Comparison of ENCODE assay signal across 14 cellular contexts in the genomic region with DNA sequence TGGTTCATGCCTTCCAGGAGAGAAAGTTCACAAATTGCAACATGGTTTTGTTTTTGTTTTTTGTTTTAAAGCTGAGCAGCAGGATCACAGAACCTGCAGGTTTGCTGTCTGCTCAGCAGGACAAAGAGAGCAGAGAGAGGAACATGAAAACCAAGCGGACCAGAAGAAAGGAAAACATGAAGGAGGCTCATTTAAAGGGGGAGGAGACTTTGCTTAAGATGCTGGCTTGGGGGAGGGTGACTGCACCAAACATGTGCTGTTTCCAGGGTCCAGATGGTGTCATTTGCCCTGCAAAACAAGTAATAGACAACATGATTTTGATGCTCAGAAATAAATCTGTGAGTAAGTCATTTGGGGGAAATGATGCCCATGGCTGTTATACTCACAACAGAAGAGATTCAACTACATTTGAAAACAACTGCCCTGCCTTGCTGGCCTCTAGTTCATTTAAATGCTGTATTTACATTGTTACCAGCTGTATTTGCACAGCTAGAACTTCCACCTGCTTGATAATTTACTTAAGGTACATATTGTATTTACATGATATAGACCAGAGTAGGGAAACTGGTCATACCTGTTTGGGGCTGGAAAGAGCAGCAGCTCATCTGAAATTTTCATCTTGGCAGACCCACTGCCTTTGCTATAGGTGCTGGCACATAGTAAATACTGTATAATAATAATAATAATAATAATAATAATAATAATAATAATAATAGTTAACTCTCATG. TPM values are rescaled to one million over a fixed set of nuclear protein-coding genes. Genes with fewer than 3 reads are reported as not detected.
A peak's percentile ranks its signal among the peaks of the same experiment; 100 is the strongest.
DNase-seq lines count a peak whose midpoint lies in the region; ATAC-seq and TF ChIP-seq lines count a peak whose summit lies in the region.
"Had no signal": no experiment of that assay in that cellular context is flagged by ENCODE, and none has a peak within 500 bp of the region (broad histone marks: within the 10 kb centered on the region; RNA-seq: fewer than 3 reads in every experiment).

No MANE protein-coding gene starts in this region.

- H2AFZ ChIP-seq in hepatocyte = peak overlapping the region; percentile 22

- H3K9me2 ChIP-seq in hepatocyte (replicated peaks; ENCODE audit: insufficient read depth) = no peaks in the 10 kb centered on the region

- no peaks in the 10 kb centered on the region for H3K79me2 ChIP-seq in hepatocyte

- peak; percentile 90 for DNase-seq in COR-L47 (lab: John Stamatoyannopoulos, UW)
- DNase-seq in NCI-H1417 treated with DMSO at 0.1 percent for 48 hours (lab: John Stamatoyannopoulos, UW) = peak; percentile 98
- peak; percentile 100 for DNase-seq in NCI-H526 treated with DMSO at 0.1 percent for 48 hours (lab: John Stamatoyannopoulos, UW)
- DNase-seq in hepatocyte (ENCODE audit: low spot score) = peak; percentile 61
- DNase-seq in adrenal gland = no peak
- DNase-seq in midbrain (lab: John Stamatoyannopoulos, UW) = no peak
- DNase-seq in RPMI8226 = no peak
- DNase-seq: activated CD4-positive, alpha-beta T cell treated with anti-CD3 and anti-CD28 coated beads, Interleukin-2, amount 10 ng/mL, durations not matched to agents 7 days and 5 days; activated naive CD4-positive, alpha-beta T cell treated with anti-CD3 and anti-CD28 coated beads, Interleukin-2, amount 10 ng/mL, durations not matched to agents 7 days and 5 days; cortex of kidney had no signal

- H3K4me1 ChIP-seq in hepatocyte (ENCODE audit: insufficient read depth) = peaks cover 20% of the 10 kb centered on the region
- no peaks in the 10 kb centered on the region for H3K4me1 ChIP-seq in adrenal gland (replicated peaks in 1 of 2)
- H3K4me1 ChIP-seq: right atrium auricular region, vagina had no signal

- H3K4me2 ChIP-seq in hepatocyte = peak overlapping the region; percentile 66

- no peak for ATAC-seq in GM21737 (IDR thresholded peaks at IDR 0.05; ENCODE audit: unreplicated experiment)
- ATAC-seq: K562 had no signal

- no peaks in the 10 kb centered on the region for H3K36me3 ChIP-seq in hepatocyte (replicated peaks; ENCODE audit: insufficient read depth, low read depth)
- H3K36me3 ChIP-seq in adrenal gland (replicated peaks in 1 of 2) = no peaks in the 10 kb centered on the region
- H3K36me3 ChIP-seq: right atrium auricular region, vagina had no signal

- WGBS in hepatocyte (ENCODE audit: low lambda C conversion rate, missing lambda C conversion rate) = 35% methylated on average over 1 of the region's 1 CpG
- 52 to 80% (median 60%) methylated on average over 1 of the region's 1 CpG for WGBS in adrenal gland, 4 donors

- H3K27me3 ChIP-seq in hepatocyte (no peaks in the 10 kb centered on the region), adrenal gland (no peaks in the 10 kb centered on the region)
- H3K27me3 ChIP-seq: right atrium auricular region, vagina had no signal

- TF ChIP-seq POLR2A in adrenal gland (IDR thresholded peaks at IDR 0.05) = no peak

- no peaks in the 10 kb centered on the region for H3K9me3 ChIP-seq in hepatocyte (ENCODE audit: low read depth)
- no peaks in the 10 kb centered on the region for H3K9me3 ChIP-seq in adrenal gland (replicated peaks in 1 of 3)
- H3K9me3 ChIP-seq: right atrium auricular region, vagina had no signal

- no peaks in the 10 kb centered on the region for H4K20me1 ChIP-seq in hepatocyte (ENCODE audit: insufficient read depth, poor library complexity, severe bottlenecking)

- H3K27ac ChIP-seq in hepatocyte = peak overlapping the region; percentile 85
- H3K27ac ChIP-seq in adrenal gland = no peak overlapping the region
- H3K27ac ChIP-seq: right atrium auricular region, vagina had no signal

- intact Hi-C loops in adrenal gland (cut with DNase I) = no loop called here

- TF ChIP-seq CTCF in hepatocyte (IDR thresholded peaks at IDR 0.05; ENCODE audit: poor library complexity) (no peak), adrenal gland (IDR thresholded peaks at IDR 0.05) (no peak)

- no peak overlapping the region for H3K4me3 ChIP-seq in hepatocyte
- H3K4me3 ChIP-seq in adrenal gland = no peak overlapping the region
- H3K4me3 ChIP-seq: K562, right atrium auricular region, vagina had no signal

RNA-seq across cellular contexts. Expression of gene CHD6, which starts 32.2 kb away (rescaled TPM):
- total RNA-seq in hepatocyte = 31.0 and 36.7 TPM in 2 replicates
- 56.0 and 98.3 TPM in 2 replicates for polyA plus RNA-seq in hepatocyte
- total RNA-seq in adrenal gland = 10 to 100 TPM; 27.7 to 56.8 (median 41.7) TPM
- 10 to 100 TPM in 2 of 3 donors, 1 to 10 TPM in 1; 9.2 to 48.8 (median 24.3) TPM for polyA plus RNA-seq in adrenal gland

Comparison
In these comparisons a context has a peak if more than half of its experiments do, and no peak if none do; other contexts are left out.
1. DNase-seq: peak in COR-L47 (single experiment), NCI-H1417 treated with DMSO at 0.1 percent for 48 hours (single experiment), NCI-H526 treated with DMSO at 0.1 percent for 48 hours (single experiment) and hepatocyte (single experiment); none in adrenal gland (0 of 7), midbrain (single experiment) and RPMI8226 (single experiment).